8 cellular contexts compared by ENCODE assay signal in genomic region chr11:73217810-73218105, GRCh38. TPM values are rescaled to one million over a fixed set of nuclear protein-coding genes. Genes with fewer than 3 reads are reported as not detected.
A peak's percentile ranks its signal among the peaks of the same experiment; 100 is the strongest.
DNase-seq lines count a peak whose midpoint lies in the region; ATAC-seq and TF ChIP-seq lines count a peak whose summit lies in the region.

No MANE protein-coding gene starts in this region.

- H3K4me2 ChIP-seq in mesendoderm (ENCODE audit: low read length), result peak overlapping the region; percentile 86

- peaks cover 5% of the 10 kb centered on the region for H3K4me1 Mint-ChIP-seq in activated CD4-positive, alpha-beta T cell treated with anti-CD3 and anti-CD28 coated beads for 36 hours

- no peak overlapping the region for H2BK120ac ChIP-seq in mesendoderm (ENCODE audit: low read depth, low read length)

- peak overlapping the region in 1 of 59 donors; percentile 46 for H3K27ac ChIP-seq in dorsolateral prefrontal cortex
- no peak overlapping the region for H3K27ac ChIP-seq in mesendoderm (ENCODE audit: low read depth, low read length)
- H3K27ac ChIP-seq in tibial artery, result peak overlapping the region; percentile 6 to 10

- peaks cover 21% of the 10 kb centered on the region for H3K27me3 Mint-ChIP-seq in activated CD4-positive, alpha-beta T cell treated with anti-CD3 and anti-CD28 coated beads for 36 hours

- H2BK15ac ChIP-seq in mesendoderm (replicated peaks; ENCODE audit: low read depth), result no peak overlapping the region

- peak overlapping the region; percentile 30 for H3K4me3 Mint-ChIP-seq in activated CD4-positive, alpha-beta T cell treated with anti-CD3 and anti-CD28 coated beads for 36 hours

- H3K36me3 Mint-ChIP-seq in activated CD4-positive, alpha-beta T cell treated with anti-CD3 and anti-CD28 coated beads for 36 hours (ENCODE audit: low read depth), result no peaks in the 10 kb centered on the region

- H3K36me3 ChIP-seq in mesendoderm (ENCODE audit: control insufficient read depth, insufficient read depth, low read length), result no peaks in the 10 kb centered on the region
- H3K36me3 ChIP-seq in tibial artery, result no peaks in the 10 kb centered on the region

- no peaks in the 10 kb centered on the region for H3K9me3 ChIP-seq in tibial artery

- H3K9ac ChIP-seq in mesendoderm (ENCODE audit: low read length), result peak overlapping the region; percentile 45

- peak overlapping the region; percentile 85 for H3K56ac ChIP-seq in mesendoderm (ENCODE audit: low read length)

- CTCF ChIA-PET in activated CD4-positive, alpha-beta T cell treated with anti-CD3 and anti-CD28 coated beads for 36 hours (lab: Charles Lee), result interaction anchor here (0.6 kb wide), 1 partner anchor 379 kb away, joined by 3 read pairs; no protein-coding TSS in a partner anchor

- H3K4me3 ChIP-seq in dorsolateral prefrontal cortex (peak overlapping the region in 57 of 59 donors; percentile 19 to 68 (median 51)), mesendoderm (ENCODE audit: low read length) (no peak overlapping the region), tibial artery (peak overlapping the region; percentile 51 to 60)

- no peaks in the 10 kb centered on the region for H3K9me3 Mint-ChIP-seq in activated CD4-positive, alpha-beta T cell treated with anti-CD3 and anti-CD28 coated beads for 36 hours (ENCODE audit: low read depth)

- POLR2A ChIA-PET in activated CD4-positive, alpha-beta T cell treated with anti-CD3 and anti-CD28 coated beads for 36 hours (lab: Charles Lee), result no interaction called here

- H3K27me3 ChIP-seq in dorsolateral prefrontal cortex (peaks cover 0 to 25% (median 7%) of the 10 kb centered on the region in 45 donors), mesendoderm (ENCODE audit: insufficient read depth, low read length, poor library complexity) (no peaks in the 10 kb centered on the region), tibial artery (no peaks in the 10 kb centered on the region)

- no CpG with 5 or more reads among the region's 14 CpGs for WGBS in mesendoderm (ENCODE audit: extremely low coverage, insufficient coverage, low lambda C conversion rate)

- intact Hi-C loops in activated CD4-positive, alpha-beta T cell treated with anti-CD3 and anti-CD28 coated beads for 36 hours (cut with DNase I, micrococcal nuclease), result no loop called here
- intact Hi-C loops in dorsolateral prefrontal cortex (cut with DNase I) (no loop called here), tibial artery (cut with DNase I; ENCODE audit: low total_unique reads) (no loop called here)

- no peak for ATAC-seq in activated CD4-positive, alpha-beta T cell treated with anti-CD3 and anti-CD28 coated beads for 36 hours
- ATAC-seq in HG02678 (IDR thresholded peaks at IDR 0.05; ENCODE audit: unreplicated experiment), result no peak

- no peak overlapping the region for H3K23ac ChIP-seq in mesendoderm (ENCODE audit: low read length)

- H3K27ac Mint-ChIP-seq in activated CD4-positive, alpha-beta T cell treated with anti-CD3 and anti-CD28 coated beads for 36 hours, result no peak overlapping the region

- H3K18ac ChIP-seq in mesendoderm (ENCODE audit: low read length), result no peak overlapping the region

- no peak overlapping the region for H4K8ac ChIP-seq in mesendoderm (ENCODE audit: low read depth, low read length)

- no peaks in the 10 kb centered on the region for H3K79me1 ChIP-seq in mesendoderm (ENCODE audit: low read length)

- no peak for DNase-seq in activated CD4-positive, alpha-beta T cell treated with anti-CD3 and anti-CD28 coated beads for 36 hours
- DNase-seq in activated CD4-positive, alpha-beta T cell treated with anti-CD3 and anti-CD28 coated beads for 4 hours, result no peak
- no peak for DNase-seq in dorsolateral prefrontal cortex
- no peak for DNase-seq in mesendoderm
- DNase-seq in tibial artery, result no peak
- DNase-seq in NCI-H510A treated with DMSO at 0.1 percent for 48 hours (lab: John Stamatoyannopoulos, UW), result no peak
- DNase-seq in H4 (ENCODE audit: low spot score), result no peak

- H3K4me1 ChIP-seq in mesendoderm (ENCODE audit: control insufficient read depth, low read depth, low read length), result no peaks in the 10 kb centered on the region
- peaks cover 0 to 32% (median 14%) of the 10 kb centered on the region in 4 donors for H3K4me1 ChIP-seq in tibial artery

- no peak overlapping the region for H4K5ac ChIP-seq in mesendoderm (ENCODE audit: low read length)

- no peak overlapping the region for H2AK5ac ChIP-seq in mesendoderm (ENCODE audit: low read length)

- H3K79me2 ChIP-seq in mesendoderm (ENCODE audit: control insufficient read depth, insufficient read depth, low read length), result no peaks in the 10 kb centered on the region

- TF ChIP-seq CTCF in dorsolateral prefrontal cortex (IDR thresholded peaks at IDR 0.05 in 54 of 56, conservative IDR thresholded peaks at IDR 0.05 in 2 of 56; ENCODE audit: low read depth in 1 of 56, partially characterized antibody in 56 of 56) (no peak), tibial artery (IDR thresholded peaks at IDR 0.05) (no peak)

- H3K4ac ChIP-seq in mesendoderm (ENCODE audit: low read depth, low read length), result no peak overlapping the region

- no peak overlapping the region for H2BK5ac ChIP-seq in mesendoderm (ENCODE audit: low read length)

RNA-seq across cellular contexts. Expression of gene P2RY2, which starts 0.3 kb away (rescaled TPM):
- not detected for total RNA-seq in activated CD4-positive, alpha-beta T cell treated with anti-CD3 and anti-CD28 coated beads for 36 hours
- 1 to 10 TPM in 94 of 120 experiments, under 1 TPM in 25, not detected in 1; 0.28 to 5.8 (median 1.6) TPM for total RNA-seq in dorsolateral prefrontal cortex
- 0.69 TPM for polyA plus RNA-seq in mesendoderm (2013, experiment 1 of 2)
- 0.78 TPM for polyA plus RNA-seq in mesendoderm (2013, experiment 2 of 2)
- not detected in 2 replicates for total RNA-seq in H4 (2014; rRNA removed; shearing (Covaris generic))

RNA-seq across cellular contexts. Expression of gene P2RY6, which starts 54.4 kb away (rescaled TPM):
- not detected for total RNA-seq in activated CD4-positive, alpha-beta T cell treated with anti-CD3 and anti-CD28 coated beads for 36 hours
- 10 to 100 TPM in 4 of 120 experiments, 1 to 10 TPM in 93, under 1 TPM in 22, not detected in 1; 0.36 to 14.3 (median 1.8) TPM for total RNA-seq in dorsolateral prefrontal cortex
- polyA plus RNA-seq in mesendoderm (2013, experiment 1 of 2), result 0.03 TPM
- 0.07 TPM for polyA plus RNA-seq in mesendoderm (2013, experiment 2 of 2)
- 2.5 and 2.7 TPM in 2 replicates for total RNA-seq in H4 (2014; rRNA removed; shearing (Covaris generic))
